Comparison of ENCODE assay signal across 18 cellular contexts in the genomic region with DNA sequence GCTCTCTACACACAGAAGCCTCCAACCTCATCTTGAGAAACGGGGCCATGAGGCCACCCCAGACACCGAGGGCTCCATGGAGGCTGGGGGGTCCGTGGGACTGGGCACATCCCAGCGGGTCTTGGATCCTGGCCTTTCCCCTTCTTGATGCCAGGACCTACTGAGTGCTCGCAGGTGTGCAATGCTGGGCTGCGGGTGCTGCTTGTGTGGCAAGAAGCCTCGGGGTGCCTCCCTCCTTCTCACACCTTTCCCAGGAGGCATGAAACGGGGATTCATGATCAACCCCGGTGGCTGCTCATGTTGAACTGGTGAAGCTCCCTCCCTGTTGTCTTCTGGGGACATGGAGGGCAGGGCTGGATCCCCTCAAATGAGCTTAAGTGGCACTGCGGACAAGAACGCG. TPM values are rescaled to one million over a fixed set of nuclear protein-coding genes. Genes with fewer than 3 reads are reported as not detected.
DNase-seq lines count a peak whose midpoint lies in the region; ATAC-seq, FAIRE-seq and TF ChIP-seq lines count a peak whose summit lies in the region.
"Had no signal": no experiment of that assay in that cellular context is flagged by ENCODE, and none has a peak within 500 bp of the region (broad histone marks: within the 10 kb centered on the region; RNA-seq: fewer than 3 reads in every experiment).

No MANE protein-coding gene starts in this region.

- peaks cover 0 to 5% (median 0%) of the 10 kb centered on the region in 11 experiments; a peak in 3 of 22 replicates for H3K36me3 ChIP-seq in BLaER1 treated with 17β-estradiol and CSF1 and Interleukin-3, amounts not matched to agents 10 nM and 100 nM
- H3K36me3 ChIP-seq in DOHH2 (ENCODE audit: control insufficient read depth, low read length), result peaks cover 22% of the 10 kb centered on the region
- H3K36me3 ChIP-seq: breast epithelium had no signal

- peaks cover 18% of the 10 kb centered on the region for H3F3A ChIP-seq in DOHH2 (ENCODE audit: control insufficient read depth, insufficient read depth)

- no peak for DNase-seq in naive thymus-derived CD8-positive, alpha-beta T cell
- no peak for DNase-seq in SK-N-DZ (ENCODE audit: low spot score)
- no peak for DNase-seq in COR-L47 (lab: John Stamatoyannopoulos, UW)
- DNase-seq in H54 (ENCODE audit: insufficient read length, low spot score), result no peak
- DNase-seq: activated gamma-delta T cell treated with Interleukin-2 at 50 U/mL for 16 hours; DMS79; effector CD4-positive, alpha-beta T cell; NCI-H187; NCI-H446 treated with DMSO at 0.1 percent for 48 hours had no signal

- H3K27ac ChIP-seq in BLaER1 treated with 17β-estradiol and CSF1 and Interleukin-3, amounts not matched to agents 10 nM and 100 nM, result peak overlapping the region in 8 of 11 experiments; percentile 87 to 96 (median 90); a peak in 11 of 22 replicates
- H3K27ac ChIP-seq in DOHH2 (ENCODE audit: low read depth, low read length), result no peak overlapping the region
- H3K27ac ChIP-seq: breast epithelium had no signal

- POLR2A ChIA-PET in naive thymus-derived CD8-positive, alpha-beta T cell (lab: Charles Lee), result no interaction called here

- no peak for FAIRE-seq in H54 (lab: Jason Lieb, UNC)

- no peaks in the 10 kb centered on the region for H3K9me3 Mint-ChIP-seq in activated T-helper 17 cell treated with anti-CD3 and anti-CD28 coated beads, Interleukin-2, amount 50 U/mL, for 72 hours
- no peaks in the 10 kb centered on the region for H3K9me3 Mint-ChIP-seq in naive thymus-derived CD8-positive, alpha-beta T cell

- H3K9ac ChIP-seq in BLaER1 treated with 17β-estradiol and CSF1 and Interleukin-3, amounts not matched to agents 10 nM and 100 nM, result peak overlapping the region in 5 of 11 experiments; percentile 86 to 89 (median 89); a peak in 2 of 22 replicates

- TF ChIP-seq POLR2A in H54 (IDR thresholded peaks at IDR 0.05; ENCODE audit: low read depth, low read length), result no peak

- H3K4me1 Mint-ChIP-seq in activated T-helper 17 cell treated with anti-CD3 and anti-CD28 coated beads, Interleukin-2, amount 50 U/mL, for 72 hours, result peaks cover 15% of the 10 kb centered on the region
- peaks cover 10 to 36% (median 14%) of the 10 kb centered on the region in 4 donors for H3K4me1 Mint-ChIP-seq in naive thymus-derived CD8-positive, alpha-beta T cell

- H3K4me2 ChIP-seq in BLaER1 treated with 17β-estradiol and CSF1 and Interleukin-3, amounts not matched to agents 10 nM and 100 nM, result peak overlapping the region; percentile 76 to 95 (median 90); a peak in 21 of 22 replicates
- H3K4me2 ChIP-seq in DOHH2 (ENCODE audit: low read length), result peak overlapping the region; percentile 88; the same call in 1 of the 2 replicates

- ATAC-seq in activated T-helper 17 cell treated with anti-CD3 and anti-CD28 coated beads, Interleukin-2, amount 50 U/mL, for 72 hours (replicated peaks), result no peak
- no peak for ATAC-seq in naive thymus-derived CD8-positive, alpha-beta T cell
- no peak for ATAC-seq in HG02884 (IDR thresholded peaks at IDR 0.05; ENCODE audit: unreplicated experiment)
- ATAC-seq: left colon had no signal

- 0 out of 22 replicates have a peak, but pooled peaks cover 0 to 6% (median 0%) of the 10 kb centered on the region in 11 experiments for H3K9me3 ChIP-seq in BLaER1 treated with 17β-estradiol and CSF1 and Interleukin-3, amounts not matched to agents 10 nM and 100 nM (replicated peaks in 1 of 11)
- no peaks in the 10 kb centered on the region for H3K9me3 ChIP-seq in DOHH2 (ENCODE audit: control insufficient read depth, insufficient read depth, low read length)
- H3K9me3 ChIP-seq: breast epithelium had no signal

- H3K27me3 Mint-ChIP-seq in activated T-helper 17 cell treated with anti-CD3 and anti-CD28 coated beads, Interleukin-2, amount 50 U/mL, for 72 hours, result no peaks in the 10 kb centered on the region
- peaks cover 0 to 3% (median 0%) of the 10 kb centered on the region in 5 donors for H3K27me3 Mint-ChIP-seq in naive thymus-derived CD8-positive, alpha-beta T cell

- peaks cover 0 to 15% (median 3%) of the 10 kb centered on the region in 11 experiments; a peak in 9 of 22 replicates for H4K20me1 ChIP-seq in BLaER1 treated with 17β-estradiol and CSF1 and Interleukin-3, amounts not matched to agents 10 nM and 100 nM
- H4K20me1 ChIP-seq in DOHH2 (ENCODE audit: control insufficient read depth, insufficient read depth, low read depth, low read length), result peaks cover 4% of the 10 kb centered on the region; the same call in 1 of the 2 replicates

- peaks cover 34% of the 10 kb centered on the region for H3K79me2 ChIP-seq in DOHH2 (ENCODE audit: control insufficient read depth, low read length)

- H3K4me1 ChIP-seq in BLaER1 treated with 17β-estradiol and CSF1 and Interleukin-3, amounts not matched to agents 10 nM and 100 nM, result peaks cover 34 to 43% (median 41%) of the 10 kb centered on the region in 10 experiments
- peaks cover 28% of the 10 kb centered on the region for H3K4me1 ChIP-seq in DOHH2 (ENCODE audit: control insufficient read depth, low read length)
- H3K4me1 ChIP-seq: breast epithelium had no signal

- no peak overlapping the region for H3K4me3 ChIP-seq in BLaER1 treated with 17β-estradiol and CSF1 and Interleukin-3, amounts not matched to agents 10 nM and 100 nM
- no peak overlapping the region for H3K4me3 ChIP-seq in DOHH2 (ENCODE audit: low read length)

- H3K4me3 Mint-ChIP-seq in activated T-helper 17 cell treated with anti-CD3 and anti-CD28 coated beads, Interleukin-2, amount 50 U/mL, for 72 hours, result peak overlapping the region; percentile 92
- peak overlapping the region; percentile 11 to 100 (median 96) for H3K4me3 Mint-ChIP-seq in naive thymus-derived CD8-positive, alpha-beta T cell

- H3K9me2 ChIP-seq in DOHH2 (replicated peaks; ENCODE audit: control insufficient read depth, low read length), result no peaks in the 10 kb centered on the region

- H3K36me3 Mint-ChIP-seq in activated T-helper 17 cell treated with anti-CD3 and anti-CD28 coated beads, Interleukin-2, amount 50 U/mL, for 72 hours (ENCODE audit: low read depth), result peaks cover 11% of the 10 kb centered on the region
- no peaks in the 10 kb centered on the region for H3K36me3 Mint-ChIP-seq in naive thymus-derived CD8-positive, alpha-beta T cell

- H3K27ac Mint-ChIP-seq in activated T-helper 17 cell treated with anti-CD3 and anti-CD28 coated beads, Interleukin-2, amount 50 U/mL, for 72 hours, result no peak overlapping the region
- peak overlapping the region in 4 of 10 donors; percentile 60 to 99 (median 74) for H3K27ac Mint-ChIP-seq in naive thymus-derived CD8-positive, alpha-beta T cell

- no peak for TF ChIP-seq CTCF in DOHH2 (IDR thresholded peaks at IDR 0.05; ENCODE audit: low read depth, low read length, poor library complexity, severe bottlenecking)

- H3K27me3 ChIP-seq in BLaER1 treated with 17β-estradiol and CSF1 and Interleukin-3, amounts not matched to agents 10 nM and 100 nM, result no peaks in the 10 kb centered on the region
- no peaks in the 10 kb centered on the region for H3K27me3 ChIP-seq in DOHH2 (ENCODE audit: control insufficient read depth, low read length)
- H3K27me3 ChIP-seq: breast epithelium had no signal

RNA-seq across cellular contexts. Expression of a gene that starts 2.0 kb away (rescaled TPM):
- total RNA-seq in activated T-helper 17 cell treated with anti-CD3 and anti-CD28 coated beads, Interleukin-2, amount 50 U/mL, for 72 hours, result 100 to 1,000 TPM in 1 of 2 donors, 10 to 100 TPM in 1; 94.7 to 103 TPM
- 1 to 10 TPM; 3.5 to 4.0 TPM for total RNA-seq in naive thymus-derived CD8-positive, alpha-beta T cell
- 1 to 10 TPM in 2 of 3 donors, under 1 TPM in 1; 0.56 to 1.3 (median 1.3) TPM for polyA plus RNA-seq in naive thymus-derived CD8-positive, alpha-beta T cell
- polyA plus RNA-seq in SK-N-DZ (2014; cell fraction: cytosol; rRNA removed), result 55.5 and 65.5 TPM in 2 replicates
- polyA plus RNA-seq in SK-N-DZ (2014; cell fraction: nucleus; rRNA removed), result 42.2 and 45.1 TPM in 2 replicates

RNA-seq across cellular contexts. Expression of a gene that starts 52.5 kb away (rescaled TPM):
- total RNA-seq in activated T-helper 17 cell treated with anti-CD3 and anti-CD28 coated beads, Interleukin-2, amount 50 U/mL, for 72 hours, result under 1 TPM in 1 of 2 donors, not detected in 1; 0.34 TPM
- total RNA-seq in naive thymus-derived CD8-positive, alpha-beta T cell, result not detected
- not detected for polyA plus RNA-seq in naive thymus-derived CD8-positive, alpha-beta T cell
- not detected in 2 replicates for polyA plus RNA-seq in SK-N-DZ (2014; cell fraction: cytosol; rRNA removed)
- polyA plus RNA-seq in SK-N-DZ (2014; cell fraction: nucleus; rRNA removed), result not detected in 2 replicates
- total RNA-seq: breast epithelium, renal cortical epithelial cell, SK-MEL-5, temporal lobe had no signal

Comparison
In these comparisons a context has a peak if more than half of its experiments do, and no peak if none do; other contexts are left out.
1. RNA of a gene that starts 2.0 kb away (total RNA-seq): 94.7 to 103 TPM in activated T-helper 17 cell treated with anti-CD3 and anti-CD28 coated beads, Interleukin-2, amount 50 U/mL, for 72 hours; 3.5 to 4.0 TPM in naive thymus-derived CD8-positive, alpha-beta T cell; every median in the first group is over 10 times any median in the second.